Comparison of ENCODE assay signal across 1 cellular context in the genomic region with DNA sequence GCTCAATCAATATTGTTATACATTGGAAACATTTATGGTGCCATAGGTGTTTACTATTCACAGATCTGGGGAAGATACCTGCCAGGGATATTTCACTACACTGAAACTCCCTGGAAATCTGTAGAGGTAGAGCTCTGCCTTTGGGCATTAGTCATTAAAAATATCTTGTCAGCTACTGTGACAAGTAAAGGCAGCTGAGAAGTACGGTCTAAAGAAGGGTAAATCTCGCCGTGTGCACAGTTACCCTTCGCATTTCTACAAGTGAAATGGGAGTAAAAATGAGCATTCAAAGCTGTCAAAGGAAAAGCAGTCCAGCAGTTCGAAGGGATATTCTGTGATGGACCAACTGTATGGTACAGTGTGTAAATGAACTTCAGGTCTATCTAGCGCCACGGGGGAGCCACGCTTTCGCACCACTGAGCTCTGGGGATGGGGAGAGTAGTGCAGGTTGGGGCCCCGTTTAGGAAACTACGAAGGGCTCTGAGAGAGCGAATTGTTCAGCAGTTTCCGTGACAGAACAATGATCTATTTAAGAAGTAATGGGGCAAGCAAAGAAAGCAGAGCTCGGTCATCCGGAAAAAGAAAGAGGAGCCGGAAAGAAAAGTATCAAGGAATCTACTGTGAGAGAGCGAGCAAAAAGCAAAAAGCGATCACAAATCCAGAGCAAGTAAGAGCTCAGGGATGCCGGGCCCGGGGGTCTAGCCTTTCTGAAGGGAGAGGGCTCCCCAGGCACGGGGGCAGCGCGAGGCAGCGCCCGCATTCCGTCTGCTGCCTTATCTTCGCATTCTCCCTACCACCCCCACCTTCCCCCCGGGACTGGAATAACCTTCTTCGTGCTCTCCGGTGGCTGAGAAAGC.
A peak's percentile ranks its signal among the peaks of the same experiment; 100 is the strongest.
TF ChIP-seq lines count a peak whose summit lies in the region.

No MANE protein-coding gene starts in this region.

TF ChIP-seq in H1, 55 proteins besides CTCF, POLR2A, EP300 and RAD21:
- TF ChIP-seq NRF1 (IDR thresholded peaks at IDR 0.05; ENCODE audit: low read depth, low read length) (no peak), CTBP2 (IDR thresholded peaks at IDR 0.05; ENCODE audit: borderline replicate concordance, insufficient read depth, insufficient read length, low read length) (no peak), BRCA1 (IDR thresholded peaks at IDR 0.05; ENCODE audit: low read depth, low read length) (no peak), FOSL1 (IDR thresholded peaks at IDR 0.05; ENCODE audit: insufficient read depth, low read depth, low read length) (no peak), BCL11A (IDR thresholded peaks at IDR 0.05; ENCODE audit: low read depth in 2 of 2, low read length in 2 of 2) (no peak), TBP (IDR thresholded peaks at IDR 0.05; ENCODE audit: low read depth, low read length) (no peak), SUZ12 (IDR thresholded peaks at IDR 0.05; ENCODE audit: low read length) (no peak), POU5F1 (IDR thresholded peaks at IDR 0.05; ENCODE audit: low read depth, low read length) (no peak), CBX5 (IDR thresholded peaks at IDR 0.05; ENCODE audit: low read depth, low read length) (no peak), TAF1 (IDR thresholded peaks at IDR 0.05; ENCODE audit: low read depth, low read length) (no peak), KDM1A (IDR thresholded peaks at IDR 0.05; ENCODE audit: borderline replicate concordance, low read length) (no peak), PHF8 (conservative IDR thresholded peaks at IDR 0.05; ENCODE audit: low read depth, low read length) (no peak), ZNF274 (IDR thresholded peaks at IDR 0.05; ENCODE audit: borderline replicate concordance, extremely low read depth, low read length) (no peak), JUN (IDR thresholded peaks at IDR 0.05; ENCODE audit: low read depth, low read length) (no peak), POLR2AphosphoS5 (IDR thresholded peaks at IDR 0.05; ENCODE audit: low read depth, low read length) (no peak), ASH2L (IDR thresholded peaks at IDR 0.05; ENCODE audit: low read length) (peak; percentile 92), SP4 (IDR thresholded peaks at IDR 0.05; ENCODE audit: low read length) (no peak; the same call in 1 of the 2 replicates), SAP30 (IDR thresholded peaks at IDR 0.05; ENCODE audit: insufficient read depth, insufficient replicate concordance, low read length) (peak; percentile 9), CBX8 (IDR thresholded peaks at IDR 0.05; ENCODE audit: borderline replicate concordance, low read depth, low read length) (no peak), CEBPB (IDR thresholded peaks at IDR 0.05; ENCODE audit: low read depth, low read length) (no peak), TAF7 (optimal IDR thresholded peaks at IDR 0.05; ENCODE audit: borderline replicate concordance, low read depth, low read length) (no peak), CHD2 (IDR thresholded peaks at IDR 0.05; ENCODE audit: low read length) (no peak), EGR1 (IDR thresholded peaks at IDR 0.05; ENCODE audit: borderline replicate concordance, low read depth, low read length) (no peak), TCF12 (IDR thresholded peaks at IDR 0.05; ENCODE audit: low read depth, low read length) (no peak), YY1 (IDR thresholded peaks at IDR 0.05; ENCODE audit: low read depth, low read length) (no peak), CREB1 (IDR thresholded peaks at IDR 0.05) (no peak), MAFK (IDR thresholded peaks at IDR 0.05; ENCODE audit: low read depth, low read length) (no peak), TEAD4 (IDR thresholded peaks at IDR 0.05; ENCODE audit: low read depth, low read length) (peak; percentile 68), KDM5A (IDR thresholded peaks at IDR 0.05; ENCODE audit: low read length) (0 out of 2 replicates have a peak, but pooled peaks have one; percentile 15), GTF2F1 (IDR thresholded peaks at IDR 0.05; ENCODE audit: borderline replicate concordance, low read depth, low read length) (no peak), EZH2 (IDR thresholded peaks at IDR 0.05; ENCODE audit: low read depth, low read length, severe bottlenecking) (no peak), SP2 (IDR thresholded peaks at IDR 0.05; ENCODE audit: low read length) (no peak), CHD1 (IDR thresholded peaks at IDR 0.05; ENCODE audit: low read depth, low read length) (no peak), BACH1 (IDR thresholded peaks at IDR 0.05; ENCODE audit: low read length) (no peak), GABPA (IDR thresholded peaks at IDR 0.05; ENCODE audit: borderline replicate concordance, insufficient read depth, low read length) (no peak)
- TF ChIP-seq, protein P1, sequence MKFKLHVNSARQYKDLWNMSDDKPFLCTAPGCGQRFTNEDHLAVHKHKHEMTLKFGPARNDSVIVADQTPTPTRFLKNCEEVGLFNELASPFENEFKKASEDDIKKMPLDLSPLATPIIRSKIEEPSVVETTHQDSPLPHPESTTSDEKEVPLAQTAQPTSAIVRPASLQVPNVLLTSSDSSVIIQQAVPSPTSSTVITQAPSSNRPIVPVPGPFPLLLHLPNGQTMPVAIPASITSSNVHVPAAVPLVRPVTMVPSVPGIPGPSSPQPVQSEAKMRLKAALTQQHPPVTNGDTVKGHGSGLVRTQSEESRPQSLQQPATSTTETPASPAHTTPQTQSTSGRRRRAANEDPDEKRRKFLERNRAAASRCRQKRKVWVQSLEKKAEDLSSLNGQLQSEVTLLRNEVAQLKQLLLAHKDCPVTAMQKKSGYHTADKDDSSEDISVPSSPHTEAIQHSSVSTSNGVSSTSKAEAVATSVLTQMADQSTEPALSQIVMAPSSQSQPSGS (IDR thresholded peaks at IDR 0.05; ENCODE audit: low read length): no peak; the same call in 1 of the 2 replicates
- TF ChIP-seq, protein P2, sequence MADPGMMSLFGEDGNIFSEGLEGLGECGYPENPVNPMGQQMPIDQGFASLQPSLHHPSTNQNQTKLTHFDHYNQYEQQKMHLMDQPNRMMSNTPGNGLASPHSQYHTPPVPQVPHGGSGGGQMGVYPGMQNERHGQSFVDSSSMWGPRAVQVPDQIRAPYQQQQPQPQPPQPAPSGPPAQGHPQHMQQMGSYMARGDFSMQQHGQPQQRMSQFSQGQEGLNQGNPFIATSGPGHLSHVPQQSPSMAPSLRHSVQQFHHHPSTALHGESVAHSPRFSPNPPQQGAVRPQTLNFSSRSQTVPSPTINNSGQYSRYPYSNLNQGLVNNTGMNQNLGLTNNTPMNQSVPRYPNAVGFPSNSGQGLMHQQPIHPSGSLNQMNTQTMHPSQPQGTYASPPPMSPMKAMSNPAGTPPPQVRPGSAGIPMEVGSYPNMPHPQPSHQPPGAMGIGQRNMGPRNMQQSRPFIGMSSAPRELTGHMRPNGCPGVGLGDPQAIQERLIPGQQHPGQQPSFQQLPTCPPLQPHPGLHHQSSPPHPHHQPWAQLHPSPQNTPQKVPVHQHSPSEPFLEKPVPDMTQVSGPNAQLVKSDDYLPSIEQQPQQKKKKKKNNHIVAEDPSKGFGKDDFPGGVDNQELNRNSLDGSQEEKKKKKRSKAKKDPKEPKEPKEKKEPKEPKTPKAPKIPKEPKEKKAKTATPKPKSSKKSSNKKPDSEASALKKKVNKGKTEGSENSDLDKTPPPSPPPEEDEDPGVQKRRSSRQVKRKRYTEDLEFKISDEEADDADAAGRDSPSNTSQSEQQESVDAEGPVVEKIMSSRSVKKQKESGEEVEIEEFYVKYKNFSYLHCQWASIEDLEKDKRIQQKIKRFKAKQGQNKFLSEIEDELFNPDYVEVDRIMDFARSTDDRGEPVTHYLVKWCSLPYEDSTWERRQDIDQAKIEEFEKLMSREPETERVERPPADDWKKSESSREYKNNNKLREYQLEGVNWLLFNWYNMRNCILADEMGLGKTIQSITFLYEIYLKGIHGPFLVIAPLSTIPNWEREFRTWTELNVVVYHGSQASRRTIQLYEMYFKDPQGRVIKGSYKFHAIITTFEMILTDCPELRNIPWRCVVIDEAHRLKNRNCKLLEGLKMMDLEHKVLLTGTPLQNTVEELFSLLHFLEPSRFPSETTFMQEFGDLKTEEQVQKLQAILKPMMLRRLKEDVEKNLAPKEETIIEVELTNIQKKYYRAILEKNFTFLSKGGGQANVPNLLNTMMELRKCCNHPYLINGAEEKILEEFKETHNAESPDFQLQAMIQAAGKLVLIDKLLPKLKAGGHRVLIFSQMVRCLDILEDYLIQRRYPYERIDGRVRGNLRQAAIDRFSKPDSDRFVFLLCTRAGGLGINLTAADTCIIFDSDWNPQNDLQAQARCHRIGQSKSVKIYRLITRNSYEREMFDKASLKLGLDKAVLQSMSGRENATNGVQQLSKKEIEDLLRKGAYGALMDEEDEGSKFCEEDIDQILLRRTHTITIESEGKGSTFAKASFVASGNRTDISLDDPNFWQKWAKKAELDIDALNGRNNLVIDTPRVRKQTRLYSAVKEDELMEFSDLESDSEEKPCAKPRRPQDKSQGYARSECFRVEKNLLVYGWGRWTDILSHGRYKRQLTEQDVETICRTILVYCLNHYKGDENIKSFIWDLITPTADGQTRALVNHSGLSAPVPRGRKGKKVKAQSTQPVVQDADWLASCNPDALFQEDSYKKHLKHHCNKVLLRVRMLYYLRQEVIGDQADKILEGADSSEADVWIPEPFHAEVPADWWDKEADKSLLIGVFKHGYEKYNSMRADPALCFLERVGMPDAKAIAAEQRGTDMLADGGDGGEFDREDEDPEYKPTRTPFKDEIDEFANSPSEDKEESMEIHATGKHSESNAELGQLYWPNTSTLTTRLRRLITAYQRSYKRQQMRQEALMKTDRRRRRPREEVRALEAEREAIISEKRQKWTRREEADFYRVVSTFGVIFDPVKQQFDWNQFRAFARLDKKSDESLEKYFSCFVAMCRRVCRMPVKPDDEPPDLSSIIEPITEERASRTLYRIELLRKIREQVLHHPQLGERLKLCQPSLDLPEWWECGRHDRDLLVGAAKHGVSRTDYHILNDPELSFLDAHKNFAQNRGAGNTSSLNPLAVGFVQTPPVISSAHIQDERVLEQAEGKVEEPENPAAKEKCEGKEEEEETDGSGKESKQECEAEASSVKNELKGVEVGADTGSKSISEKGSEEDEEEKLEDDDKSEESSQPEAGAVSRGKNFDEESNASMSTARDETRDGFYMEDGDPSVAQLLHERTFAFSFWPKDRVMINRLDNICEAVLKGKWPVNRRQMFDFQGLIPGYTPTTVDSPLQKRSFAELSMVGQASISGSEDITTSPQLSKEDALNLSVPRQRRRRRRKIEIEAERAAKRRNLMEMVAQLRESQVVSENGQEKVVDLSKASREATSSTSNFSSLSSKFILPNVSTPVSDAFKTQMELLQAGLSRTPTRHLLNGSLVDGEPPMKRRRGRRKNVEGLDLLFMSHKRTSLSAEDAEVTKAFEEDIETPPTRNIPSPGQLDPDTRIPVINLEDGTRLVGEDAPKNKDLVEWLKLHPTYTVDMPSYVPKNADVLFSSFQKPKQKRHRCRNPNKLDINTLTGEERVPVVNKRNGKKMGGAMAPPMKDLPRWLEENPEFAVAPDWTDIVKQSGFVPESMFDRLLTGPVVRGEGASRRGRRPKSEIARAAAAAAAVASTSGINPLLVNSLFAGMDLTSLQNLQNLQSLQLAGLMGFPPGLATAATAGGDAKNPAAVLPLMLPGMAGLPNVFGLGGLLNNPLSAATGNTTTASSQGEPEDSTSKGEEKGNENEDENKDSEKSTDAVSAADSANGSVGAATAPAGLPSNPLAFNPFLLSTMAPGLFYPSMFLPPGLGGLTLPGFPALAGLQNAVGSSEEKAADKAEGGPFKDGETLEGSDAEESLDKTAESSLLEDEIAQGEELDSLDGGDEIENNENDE (IDR thresholded peaks at IDR 0.05; ENCODE audit: insufficient replicate concordance, low read length): peak; percentile 6
- TF ChIP-seq, protein P3, sequence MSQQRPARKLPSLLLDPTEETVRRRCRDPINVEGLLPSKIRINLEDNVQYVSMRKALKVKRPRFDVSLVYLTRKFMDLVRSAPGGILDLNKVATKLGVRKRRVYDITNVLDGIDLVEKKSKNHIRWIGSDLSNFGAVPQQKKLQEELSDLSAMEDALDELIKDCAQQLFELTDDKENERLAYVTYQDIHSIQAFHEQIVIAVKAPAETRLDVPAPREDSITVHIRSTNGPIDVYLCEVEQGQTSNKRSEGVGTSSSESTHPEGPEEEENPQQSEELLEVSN (IDR thresholded peaks at IDR 0.05): no peak; the same call in none of the 2 replicates
- TF ChIP-seq, protein P4, sequence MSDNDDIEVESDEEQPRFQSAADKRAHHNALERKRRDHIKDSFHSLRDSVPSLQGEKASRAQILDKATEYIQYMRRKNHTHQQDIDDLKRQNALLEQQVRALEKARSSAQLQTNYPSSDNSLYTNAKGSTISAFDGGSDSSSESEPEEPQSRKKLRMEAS (IDR thresholded peaks at IDR 0.05): 0 out of 2 replicates have a peak, but pooled peaks have one; percentile 6
- TF ChIP-seq, protein P5, sequence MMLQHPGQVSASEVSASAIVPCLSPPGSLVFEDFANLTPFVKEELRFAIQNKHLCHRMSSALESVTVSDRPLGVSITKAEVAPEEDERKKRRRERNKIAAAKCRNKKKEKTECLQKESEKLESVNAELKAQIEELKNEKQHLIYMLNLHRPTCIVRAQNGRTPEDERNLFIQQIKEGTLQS (IDR thresholded peaks at IDR 0.05; ENCODE audit: insufficient read depth, low read depth, low read length): no peak
TF ChIP-seq in H1: peak in this region for 6.
